Comparison of ENCODE assay signal across 1 cellular context in the genomic region with DNA sequence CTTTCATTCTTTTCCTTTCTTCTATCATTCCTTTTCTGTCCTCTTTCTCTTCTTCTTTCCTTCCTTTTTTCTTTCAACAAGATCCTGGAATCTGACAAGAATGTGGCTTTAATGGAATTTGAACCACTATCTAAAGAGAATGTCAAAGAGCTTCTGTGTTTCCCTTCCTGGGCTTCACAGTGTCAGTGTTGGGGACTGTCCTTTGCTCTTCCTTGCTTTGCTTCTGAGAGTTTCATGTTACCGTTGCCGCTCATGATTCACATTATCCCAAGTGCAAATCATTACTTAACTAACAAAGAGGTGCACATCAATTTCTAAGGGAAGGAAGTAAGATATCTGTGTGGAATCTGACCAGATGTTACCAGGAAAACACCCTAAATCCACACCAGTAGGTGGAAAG.
TF ChIP-seq lines count a peak whose summit lies in the region.

No MANE protein-coding gene starts in this region.

TF ChIP-seq in GM23338, 12 proteins besides CTCF, POLR2A, EP300 and RAD21 (continued from another document):
- TF ChIP-seq, protein P1, sequence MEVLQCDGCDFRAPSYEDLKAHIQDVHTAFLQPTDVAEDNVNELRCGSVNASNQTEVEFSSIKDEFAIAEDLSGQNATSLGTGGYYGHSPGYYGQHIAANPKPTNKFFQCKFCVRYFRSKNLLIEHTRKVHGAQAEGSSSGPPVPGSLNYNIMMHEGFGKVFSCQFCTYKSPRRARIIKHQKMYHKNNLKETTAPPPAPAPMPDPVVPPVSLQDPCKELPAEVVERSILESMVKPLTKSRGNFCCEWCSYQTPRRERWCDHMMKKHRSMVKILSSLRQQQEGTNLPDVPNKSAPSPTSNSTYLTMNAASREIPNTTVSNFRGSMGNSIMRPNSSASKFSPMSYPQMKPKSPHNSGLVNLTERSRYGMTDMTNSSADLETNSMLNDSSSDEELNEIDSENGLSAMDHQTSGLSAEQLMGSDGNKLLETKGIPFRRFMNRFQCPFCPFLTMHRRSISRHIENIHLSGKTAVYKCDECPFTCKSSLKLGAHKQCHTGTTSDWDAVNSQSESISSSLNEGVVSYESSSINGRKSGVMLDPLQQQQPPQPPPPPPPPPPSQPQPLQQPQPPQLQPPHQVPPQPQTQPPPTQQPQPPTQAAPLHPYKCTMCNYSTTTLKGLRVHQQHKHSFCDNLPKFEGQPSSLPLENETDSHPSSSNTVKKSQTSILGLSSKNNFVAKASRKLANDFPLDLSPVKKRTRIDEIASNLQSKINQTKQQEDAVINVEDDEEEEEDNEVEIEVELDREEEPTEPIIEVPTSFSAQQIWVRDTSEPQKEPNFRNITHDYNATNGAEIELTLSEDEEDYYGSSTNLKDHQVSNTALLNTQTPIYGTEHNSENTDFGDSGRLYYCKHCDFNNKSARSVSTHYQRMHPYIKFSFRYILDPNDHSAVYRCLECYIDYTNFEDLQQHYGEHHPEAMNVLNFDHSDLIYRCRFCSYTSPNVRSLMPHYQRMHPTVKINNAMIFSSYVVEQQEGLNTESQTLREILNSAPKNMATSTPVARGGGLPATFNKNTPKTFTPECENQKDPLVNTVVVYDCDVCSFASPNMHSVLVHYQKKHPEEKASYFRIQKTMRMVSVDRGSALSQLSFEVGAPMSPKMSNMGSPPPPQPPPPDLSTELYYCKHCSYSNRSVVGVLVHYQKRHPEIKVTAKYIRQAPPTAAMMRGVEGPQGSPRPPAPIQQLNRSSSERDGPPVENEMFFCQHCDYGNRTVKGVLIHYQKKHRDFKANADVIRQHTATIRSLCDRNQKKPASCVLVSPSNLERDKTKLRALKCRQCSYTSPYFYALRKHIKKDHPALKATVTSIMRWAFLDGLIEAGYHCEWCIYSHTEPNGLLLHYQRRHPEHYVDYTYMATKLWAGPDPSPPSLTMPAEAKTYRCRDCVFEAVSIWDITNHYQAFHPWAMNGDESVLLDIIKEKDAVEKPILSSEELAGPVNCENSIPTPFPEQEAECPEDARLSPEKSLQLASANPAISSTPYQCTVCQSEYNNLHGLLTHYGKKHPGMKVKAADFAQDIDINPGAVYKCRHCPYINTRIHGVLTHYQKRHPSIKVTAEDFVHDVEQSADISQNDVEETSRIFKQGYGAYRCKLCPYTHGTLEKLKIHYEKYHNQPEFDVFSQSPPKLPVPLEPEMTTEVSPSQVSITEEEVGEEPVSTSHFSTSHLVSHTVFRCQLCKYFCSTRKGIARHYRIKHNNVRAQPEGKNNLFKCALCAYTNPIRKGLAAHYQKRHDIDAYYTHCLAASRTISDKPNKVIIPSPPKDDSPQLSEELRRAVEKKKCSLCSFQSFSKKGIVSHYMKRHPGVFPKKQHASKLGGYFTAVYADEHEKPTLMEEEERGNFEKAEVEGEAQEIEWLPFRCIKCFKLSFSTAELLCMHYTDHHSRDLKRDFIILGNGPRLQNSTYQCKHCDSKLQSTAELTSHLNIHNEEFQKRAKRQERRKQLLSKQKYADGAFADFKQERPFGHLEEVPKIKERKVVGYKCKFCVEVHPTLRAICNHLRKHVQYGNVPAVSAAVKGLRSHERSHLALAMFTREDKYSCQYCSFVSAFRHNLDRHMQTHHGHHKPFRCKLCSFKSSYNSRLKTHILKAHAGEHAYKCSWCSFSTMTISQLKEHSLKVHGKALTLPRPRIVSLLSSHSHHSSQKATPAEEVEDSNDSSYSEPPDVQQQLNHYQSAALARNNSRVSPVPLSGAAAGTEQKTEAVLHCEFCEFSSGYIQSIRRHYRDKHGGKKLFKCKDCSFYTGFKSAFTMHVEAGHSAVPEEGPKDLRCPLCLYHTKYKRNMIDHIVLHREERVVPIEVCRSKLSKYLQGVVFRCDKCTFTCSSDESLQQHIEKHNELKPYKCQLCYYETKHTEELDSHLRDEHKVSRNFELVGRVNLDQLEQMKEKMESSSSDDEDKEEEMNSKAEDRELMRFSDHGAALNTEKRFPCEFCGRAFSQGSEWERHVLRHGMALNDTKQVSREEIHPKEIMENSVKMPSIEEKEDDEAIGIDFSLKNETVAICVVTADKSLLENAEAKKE (CRISPR knock-in tag; IDR thresholded peaks at IDR 0.05): no peak
